Comparison of ENCODE assay signal across 13 cellular contexts in the genomic region with DNA sequence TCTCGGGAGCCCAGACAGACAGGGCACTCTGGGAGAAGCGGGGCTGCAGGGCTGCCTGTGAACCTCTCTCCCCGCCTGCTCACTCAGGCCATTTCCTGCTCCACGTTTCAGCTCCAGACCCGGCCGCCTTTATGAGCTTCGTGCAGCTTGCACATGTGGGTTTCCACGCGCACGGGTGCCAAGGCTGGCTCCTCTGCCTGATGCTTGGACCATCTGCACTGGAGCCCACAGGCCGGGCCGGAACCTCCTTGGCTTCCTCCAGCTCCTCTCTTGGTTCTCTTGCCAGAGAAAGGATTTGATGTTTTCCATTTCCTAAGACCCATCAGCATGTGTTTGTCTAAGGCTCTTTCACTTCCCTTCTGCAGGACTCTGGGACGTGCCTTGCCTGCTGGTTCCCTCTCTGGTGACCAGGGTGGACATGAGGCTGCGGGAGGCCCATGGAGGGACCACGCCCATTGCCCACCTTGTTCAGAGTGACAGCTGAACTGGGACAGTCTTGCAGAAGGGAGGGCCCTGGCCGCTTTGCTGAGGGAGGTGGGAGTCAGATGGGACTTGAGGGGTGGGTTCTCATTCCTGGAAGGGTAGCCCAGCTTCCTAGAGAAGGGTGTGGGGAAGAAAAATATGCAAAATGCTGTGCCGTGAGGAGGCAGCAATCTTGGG. TPM values are rescaled to one million over a fixed set of nuclear protein-coding genes. Genes with fewer than 3 reads are reported as not detected.
DNase-seq lines count a peak whose midpoint lies in the region; ATAC-seq and TF ChIP-seq lines count a peak whose summit lies in the region.
"Had no signal": no experiment of that assay in that cellular context is flagged by ENCODE, and none has a peak within 500 bp of the region (broad histone marks: within the 10 kb centered on the region; RNA-seq: fewer than 3 reads in every experiment).

No MANE protein-coding gene starts in this region.

- CTCF ChIA-PET in activated naive CD4-positive, alpha-beta T cell treated with anti-CD3 and anti-CD28 coated beads, Interleukin-2, amount 10 ng/mL, durations not matched to agents 7 days and 5 days (lab: Charles Lee) = no interaction called here
- CTCF ChIA-PET in activated CD4-positive, alpha-beta T cell treated with anti-CD3 and anti-CD28 coated beads for 36 hours (lab: Charles Lee) = no interaction called here

- DNase-seq in activated naive CD4-positive, alpha-beta T cell treated with anti-CD3 and anti-CD28 coated beads, Interleukin-2, amount 10 ng/mL, durations not matched to agents 7 days and 5 days = peak; percentile 14
- no peak for DNase-seq in activated naive CD4-positive, alpha-beta T cell treated with anti-CD3 and anti-CD28 coated beads, Interleukin-2, amount 50 U/mL, for 72 hours (ENCODE audit: low spot score in 2 of 2)
- DNase-seq in dorsolateral prefrontal cortex (peak in 6 of 10 donors; percentile 17 to 43 (median 33)), mesothelial cell of epicardium (ENCODE audit: low spot score in 2 of 2, unreplicated experiment in 2 of 2) (peak; percentile 20 to 38), type B pancreatic cell (ENCODE audit: extremely low spot score, unreplicated experiment) (peak; percentile 65), prostate gland (ENCODE audit: low spot score) (no peak), AML-193 (lab: John Stamatoyannopoulos, UW) (no peak)
- DNase-seq in activated CD4-positive, alpha-beta T cell treated with anti-CD3 and anti-CD28 coated beads for 36 hours = no peak
- DNase-seq: stimulated activated naive CD4-positive, alpha-beta T cell treated with Interleukin-2 at 50 U/mL for 16 hours; T-helper 9 cell had no signal

- 61% methylated on average over 17 of the region's 17 CpGs for WGBS in prostate gland

- no peak overlapping the region for H3K27ac Mint-ChIP-seq in activated naive CD4-positive, alpha-beta T cell treated with anti-CD3 and anti-CD28 coated beads, Interleukin-2, amount 10 ng/mL, durations not matched to agents 7 days and 5 days
- no peak overlapping the region for H3K27ac Mint-ChIP-seq in activated naive CD4-positive, alpha-beta T cell treated with anti-CD3 and anti-CD28 coated beads, Interleukin-2, amount 50 U/mL, for 72 hours
- H3K27ac Mint-ChIP-seq in mesothelial cell of epicardium (peak overlapping the region; percentile 79), type B pancreatic cell (no peak overlapping the region)
- H3K27ac Mint-ChIP-seq in activated CD4-positive, alpha-beta T cell treated with anti-CD3 and anti-CD28 coated beads for 36 hours = no peak overlapping the region
- H3K27ac Mint-ChIP-seq: activated naive CD8-positive, alpha-beta T cell treated with anti-CD3 and anti-CD28 coated beads, Interleukin-2, amount 10 ng/mL, durations not matched to agents 7 days and 5 days; IgD-negative memory B cell had no signal

- H3K36me3 Mint-ChIP-seq in activated naive CD4-positive, alpha-beta T cell treated with anti-CD3 and anti-CD28 coated beads, Interleukin-2, amount 10 ng/mL, durations not matched to agents 7 days and 5 days = no peaks in the 10 kb centered on the region
- H3K36me3 Mint-ChIP-seq in activated naive CD4-positive, alpha-beta T cell treated with anti-CD3 and anti-CD28 coated beads, Interleukin-2, amount 50 U/mL, for 72 hours = no peaks in the 10 kb centered on the region
- H3K36me3 Mint-ChIP-seq in mesothelial cell of epicardium (no peaks in the 10 kb centered on the region), type B pancreatic cell (no peaks in the 10 kb centered on the region)
- H3K36me3 Mint-ChIP-seq in activated CD4-positive, alpha-beta T cell treated with anti-CD3 and anti-CD28 coated beads for 36 hours (ENCODE audit: low read depth) = no peaks in the 10 kb centered on the region
- H3K36me3 Mint-ChIP-seq: activated naive CD8-positive, alpha-beta T cell treated with anti-CD3 and anti-CD28 coated beads, Interleukin-2, amount 10 ng/mL, durations not matched to agents 7 days and 5 days; IgD-negative memory B cell had no signal

- POLR2A ChIA-PET in activated CD4-positive, alpha-beta T cell treated with anti-CD3 and anti-CD28 coated beads for 36 hours (lab: Charles Lee) = no interaction called here

- no peaks in the 10 kb centered on the region for H3K4me1 Mint-ChIP-seq in activated naive CD4-positive, alpha-beta T cell treated with anti-CD3 and anti-CD28 coated beads, Interleukin-2, amount 10 ng/mL, durations not matched to agents 7 days and 5 days
- H3K4me1 Mint-ChIP-seq in mesothelial cell of epicardium = peaks cover 17% of the 10 kb centered on the region
- peaks cover 10% of the 10 kb centered on the region for H3K4me1 Mint-ChIP-seq in type B pancreatic cell (ENCODE audit: unreplicated experiment)
- no peaks in the 10 kb centered on the region for H3K4me1 Mint-ChIP-seq in activated CD4-positive, alpha-beta T cell treated with anti-CD3 and anti-CD28 coated beads for 36 hours
- H3K4me1 Mint-ChIP-seq: activated naive CD8-positive, alpha-beta T cell treated with anti-CD3 and anti-CD28 coated beads, Interleukin-2, amount 10 ng/mL, durations not matched to agents 7 days and 5 days; IgD-negative memory B cell had no signal

- intact Hi-C loops in dorsolateral prefrontal cortex (cut with DNase I) (loop anchor here in 1 of 2 donors (10.0 kb wide), 1 partner anchor 57 kb away; no protein-coding TSS in a partner anchor), prostate gland (cut with DNase I) (no loop called here)
- intact Hi-C loops in activated CD4-positive, alpha-beta T cell treated with anti-CD3 and anti-CD28 coated beads for 36 hours (cut with DNase I, micrococcal nuclease) = no loop called here

- no peak overlapping the region for H3K27ac ChIP-seq in dorsolateral prefrontal cortex
- no peak overlapping the region for H3K27ac ChIP-seq in prostate gland
- H3K27ac ChIP-seq: SJCRH30 had no signal

- no peaks in the 10 kb centered on the region for H3K27me3 Mint-ChIP-seq in activated naive CD4-positive, alpha-beta T cell treated with anti-CD3 and anti-CD28 coated beads, Interleukin-2, amount 10 ng/mL, durations not matched to agents 7 days and 5 days
- H3K27me3 Mint-ChIP-seq in mesothelial cell of epicardium (ENCODE audit: low read depth) = no peaks in the 10 kb centered on the region
- H3K27me3 Mint-ChIP-seq in type B pancreatic cell = peaks cover 9% of the 10 kb centered on the region
- peaks cover 3% of the 10 kb centered on the region for H3K27me3 Mint-ChIP-seq in activated CD4-positive, alpha-beta T cell treated with anti-CD3 and anti-CD28 coated beads for 36 hours

- H3K9me3 Mint-ChIP-seq in activated naive CD4-positive, alpha-beta T cell treated with anti-CD3 and anti-CD28 coated beads, Interleukin-2, amount 10 ng/mL, durations not matched to agents 7 days and 5 days = no peaks in the 10 kb centered on the region
- H3K9me3 Mint-ChIP-seq in activated naive CD4-positive, alpha-beta T cell treated with anti-CD3 and anti-CD28 coated beads, Interleukin-2, amount 50 U/mL, for 72 hours = peaks cover 0 to 8% of the 10 kb centered on the region in 2 donors
- peaks cover 14% of the 10 kb centered on the region for H3K9me3 Mint-ChIP-seq in mesothelial cell of epicardium
- peaks cover 5% of the 10 kb centered on the region for H3K9me3 Mint-ChIP-seq in type B pancreatic cell
- H3K9me3 Mint-ChIP-seq in activated CD4-positive, alpha-beta T cell treated with anti-CD3 and anti-CD28 coated beads for 36 hours (ENCODE audit: low read depth) = peaks cover 3% of the 10 kb centered on the region
- H3K9me3 Mint-ChIP-seq: activated naive CD8-positive, alpha-beta T cell treated with anti-CD3 and anti-CD28 coated beads, Interleukin-2, amount 10 ng/mL, durations not matched to agents 7 days and 5 days; IgD-negative memory B cell had no signal

- peaks cover 0 to 3% (median 0%) of the 10 kb centered on the region in 45 donors for H3K27me3 ChIP-seq in dorsolateral prefrontal cortex
- no peaks in the 10 kb centered on the region for H3K27me3 ChIP-seq in prostate gland (replicated peaks; ENCODE audit: insufficient read depth)
- H3K27me3 ChIP-seq: SJCRH30 had no signal

- TF ChIP-seq POLR2A in prostate gland (IDR thresholded peaks at IDR 0.05) = no peak

- no peaks in the 10 kb centered on the region for H3K36me3 ChIP-seq in prostate gland
- H3K36me3 ChIP-seq: SJCRH30 had no signal

- no peak overlapping the region for H3K4me3 Mint-ChIP-seq in activated naive CD4-positive, alpha-beta T cell treated with anti-CD3 and anti-CD28 coated beads, Interleukin-2, amount 10 ng/mL, durations not matched to agents 7 days and 5 days
- H3K4me3 Mint-ChIP-seq in mesothelial cell of epicardium = no peak overlapping the region
- H3K4me3 Mint-ChIP-seq in type B pancreatic cell = no peak overlapping the region
- no peak overlapping the region for H3K4me3 Mint-ChIP-seq in activated CD4-positive, alpha-beta T cell treated with anti-CD3 and anti-CD28 coated beads for 36 hours
- H3K4me3 Mint-ChIP-seq: activated naive CD8-positive, alpha-beta T cell treated with anti-CD3 and anti-CD28 coated beads, Interleukin-2, amount 10 ng/mL, durations not matched to agents 7 days and 5 days; IgD-negative memory B cell had no signal

- no peaks in the 10 kb centered on the region for H3K9me3 ChIP-seq in prostate gland
- H3K9me3 ChIP-seq: SJCRH30 had no signal

- H3K4me1 ChIP-seq in prostate gland (replicated peaks) = no peaks in the 10 kb centered on the region

- ATAC-seq in activated naive CD4-positive, alpha-beta T cell treated with anti-CD3 and anti-CD28 coated beads, Interleukin-2, amount 50 U/mL, for 72 hours = no peak
- no peak for ATAC-seq in activated CD4-positive, alpha-beta T cell treated with anti-CD3 and anti-CD28 coated beads for 36 hours

- TF ChIP-seq CTCF in dorsolateral prefrontal cortex (IDR thresholded peaks at IDR 0.05 in 54 of 56, conservative IDR thresholded peaks at IDR 0.05 in 2 of 56; ENCODE audit: low read depth in 1 of 56, partially characterized antibody in 56 of 56) (no peak), mesothelial cell of epicardium (IDR thresholded peaks at IDR 0.05; ENCODE audit: unreplicated experiment) (no peak), type B pancreatic cell (conservative IDR thresholded peaks at IDR 0.05) (no peak), prostate gland (IDR thresholded peaks at IDR 0.05) (no peak)

- no peak overlapping the region for H3K4me3 ChIP-seq in dorsolateral prefrontal cortex
- H3K4me3 ChIP-seq in prostate gland = no peak overlapping the region
- H3K4me3 ChIP-seq: SJCRH30 had no signal

RNA-seq across cellular contexts. Expression of a gene that starts 23.3 kb away (rescaled TPM):
- under 1 TPM; 0.04 to 0.18 TPM for total RNA-seq in activated naive CD4-positive, alpha-beta T cell treated with anti-CD3 and anti-CD28 coated beads, Interleukin-2, amount 50 U/mL, for 72 hours
- 10 to 100 TPM in 11 of 120 experiments, 1 to 10 TPM in 109; 1.4 to 21.6 (median 5.0) TPM for total RNA-seq in dorsolateral prefrontal cortex
- 549 to 605 TPM (median 596 TPM) in 3 replicates for total RNA-seq in mesothelial cell of epicardium
- 16.1 and 112 TPM in 2 replicates for total RNA-seq in type B pancreatic cell (ENCODE audit: low replicate concordance)
- 10 to 100 TPM; 16.9 to 36.0 TPM for total RNA-seq in prostate gland
- under 1 TPM; 0.07 to 0.16 TPM for total RNA-seq in activated CD4-positive, alpha-beta T cell treated with anti-CD3 and anti-CD28 coated beads for 36 hours

Comparison
In these comparisons a context has a peak if more than half of its experiments do, and no peak if none do; other contexts are left out.
1. DNase-seq: peak in activated naive CD4-positive, alpha-beta T cell treated with anti-CD3 and anti-CD28 coated beads, Interleukin-2, amount 10 ng/mL, durations not matched to agents 7 days and 5 days (single experiment), dorsolateral prefrontal cortex (6 of 10), mesothelial cell of epicardium (2 of 2) and type B pancreatic cell (single experiment); none in activated naive CD4-positive, alpha-beta T cell treated with anti-CD3 and anti-CD28 coated beads, Interleukin-2, amount 50 U/mL, for 72 hours (0 of 2), prostate gland (single experiment), activated CD4-positive, alpha-beta T cell treated with anti-CD3 and anti-CD28 coated beads for 36 hours (single experiment) and AML-193 (0 of 2).